Comparison of ENCODE assay signal across 11 cellular contexts in genomic region chr5:14595877-14596276, GRCh38. TPM values are rescaled to one million over a fixed set of nuclear protein-coding genes. Genes with fewer than 3 reads are reported as not detected.
DNase-seq lines count a peak whose midpoint lies in the region; ATAC-seq and TF ChIP-seq lines count a peak whose summit lies in the region.
"Had no signal": no experiment of that assay in that cellular context is flagged by ENCODE, and none has a peak within 500 bp of the region (broad histone marks: within the 10 kb centered on the region; RNA-seq: fewer than 3 reads in every experiment).

No MANE protein-coding gene starts in this region.

- H3K4me3 Mint-ChIP-seq in activated naive CD4-positive, alpha-beta T cell treated with anti-CD3 and anti-CD28 coated beads, Interleukin-2, amount 10 ng/mL, durations not matched to agents 7 days and 5 days, result peak overlapping the region; percentile 48
- H3K4me3 Mint-ChIP-seq in activated naive CD8-positive, alpha-beta T cell treated with anti-CD3 and anti-CD28 coated beads for 36 hours, result peak overlapping the region; percentile 52
- H3K4me3 Mint-ChIP-seq in stimulated activated memory B cell treated with anti-CD40 and anti-IgM and Interleukin-4, amounts not matched to agents 10 μg/mL and 1 μg/mL and 100 μg/mL, for 72 hours, result peak overlapping the region; percentile 15
- no peak overlapping the region for H3K4me3 Mint-ChIP-seq in chondrocyte (ENCODE audit: unreplicated experiment)

- no peak overlapping the region for H3K9ac ChIP-seq in mammary epithelial cell (ENCODE audit: insufficient read depth, low read length)

- CTCF ChIA-PET in activated naive CD4-positive, alpha-beta T cell treated with anti-CD3 and anti-CD28 coated beads, Interleukin-2, amount 10 ng/mL, durations not matched to agents 7 days and 5 days (lab: Charles Lee), result no interaction called here
- CTCF ChIA-PET in mammary epithelial cell (lab: Charles Lee; ENCODE audit: low non-redundant PET), result no interaction called here

- BruUV-seq in mammary epithelial cell (replicated peaks; lab: Mats Ljungman, UMichigan), result no TSS peak

- no peak for DNase-seq in activated naive CD4-positive, alpha-beta T cell treated with anti-CD3 and anti-CD28 coated beads, Interleukin-2, amount 10 ng/mL, durations not matched to agents 7 days and 5 days
- no peak for DNase-seq in activated naive CD4-positive, alpha-beta T cell treated with anti-CD3 and anti-CD28 coated beads, Interleukin-2, amount 50 U/mL, for 16 hours
- DNase-seq in activated naive CD8-positive, alpha-beta T cell treated with anti-CD3 and anti-CD28 coated beads for 36 hours, result no peak
- no peak for DNase-seq in globus pallidus (ENCODE audit: low spot score)
- no peak for DNase-seq in mammary epithelial cell
- no peak for DNase-seq in chondrocyte (ENCODE audit: low spot score)
- DNase-seq: brain microvascular endothelial cell, gastrocnemius medialis, NCI-H2029 treated with DMSO at 0.1 percent for 48 hours had no signal

- H3K79me2 ChIP-seq in mammary epithelial cell (ENCODE audit: insufficient read depth, low read length), result no peaks in the 10 kb centered on the region

- no peak overlapping the region for H2AFZ ChIP-seq in mammary epithelial cell (ENCODE audit: low read depth, low read length)

- no peaks in the 10 kb centered on the region for H3K27me3 ChIP-seq in mammary epithelial cell (ENCODE audit: insufficient read depth, low read length)
- H3K27me3 ChIP-seq: brain microvascular endothelial cell, gastrocnemius medialis had no signal

- H3K4me2 ChIP-seq in mammary epithelial cell (ENCODE audit: insufficient read depth, low read depth, low read length), result no peak overlapping the region

- intact Hi-C loops in mammary epithelial cell (cut with micrococcal nuclease), result no loop called here

- no peaks in the 10 kb centered on the region for H3K27me3 Mint-ChIP-seq in activated naive CD4-positive, alpha-beta T cell treated with anti-CD3 and anti-CD28 coated beads, Interleukin-2, amount 10 ng/mL, durations not matched to agents 7 days and 5 days
- H3K27me3 Mint-ChIP-seq in activated naive CD8-positive, alpha-beta T cell treated with anti-CD3 and anti-CD28 coated beads for 36 hours, result no peaks in the 10 kb centered on the region
- H3K27me3 Mint-ChIP-seq in stimulated activated memory B cell treated with anti-CD40 and anti-IgM and Interleukin-4, amounts not matched to agents 10 μg/mL and 1 μg/mL and 100 μg/mL, for 72 hours, result no peaks in the 10 kb centered on the region
- no peaks in the 10 kb centered on the region for H3K27me3 Mint-ChIP-seq in chondrocyte (ENCODE audit: low read depth)

- H4K20me1 ChIP-seq in mammary epithelial cell (ENCODE audit: insufficient read depth, low read length), result no peaks in the 10 kb centered on the region

- no peak overlapping the region for H3K27ac ChIP-seq in mammary epithelial cell (ENCODE audit: insufficient read depth, low read depth, low read length)
- H3K27ac ChIP-seq: brain microvascular endothelial cell, gastrocnemius medialis had no signal

- peak; percentile 5 for ATAC-seq in HG03460 (IDR thresholded peaks at IDR 0.05; ENCODE audit: unreplicated experiment)
- ATAC-seq in stimulated activated memory B cell treated with anti-CD40 and anti-IgM and Interleukin-4, amounts not matched to agents 10 μg/mL and 1 μg/mL and 100 μg/mL, for 72 hours, result no peak
- ATAC-seq: gastrocnemius medialis had no signal

- peaks cover 34% of the 10 kb centered on the region for H3K36me3 Mint-ChIP-seq in activated naive CD4-positive, alpha-beta T cell treated with anti-CD3 and anti-CD28 coated beads, Interleukin-2, amount 10 ng/mL, durations not matched to agents 7 days and 5 days
- H3K36me3 Mint-ChIP-seq in activated naive CD8-positive, alpha-beta T cell treated with anti-CD3 and anti-CD28 coated beads for 36 hours, result peaks cover 46% of the 10 kb centered on the region
- no peaks in the 10 kb centered on the region for H3K36me3 Mint-ChIP-seq in stimulated activated memory B cell treated with anti-CD40 and anti-IgM and Interleukin-4, amounts not matched to agents 10 μg/mL and 1 μg/mL and 100 μg/mL, for 72 hours
- H3K36me3 Mint-ChIP-seq in chondrocyte (ENCODE audit: low read depth), result no peaks in the 10 kb centered on the region

- dilution Hi-C loops in mammary epithelial cell (cut with HindIII; ENCODE audit: low sequenced_read_pairs), result no loop called here

- no peak overlapping the region for H3K4me3 ChIP-seq in mammary epithelial cell (replicated peaks in 1 of 3; ENCODE audit: insufficient read depth in 1 of 3, low read depth in 2 of 3, low read length in 3 of 3)
- H3K4me3 ChIP-seq: gastrocnemius medialis had no signal

- H3K4me1 ChIP-seq in mammary epithelial cell (ENCODE audit: insufficient read depth, low read length), result no peaks in the 10 kb centered on the region
- H3K4me1 ChIP-seq: gastrocnemius medialis had no signal

- in situ Hi-C loops in mammary epithelial cell (cut with MboI; ENCODE audit: low sequenced_read_pairs in 2 of 2), result no loop called here

- no peaks in the 10 kb centered on the region for H3K36me3 ChIP-seq in mammary epithelial cell (ENCODE audit: insufficient read depth, low read length)
- H3K36me3 ChIP-seq: brain microvascular endothelial cell, gastrocnemius medialis had no signal

- H3K4me1 Mint-ChIP-seq in activated naive CD4-positive, alpha-beta T cell treated with anti-CD3 and anti-CD28 coated beads, Interleukin-2, amount 10 ng/mL, durations not matched to agents 7 days and 5 days, result peaks cover 84% of the 10 kb centered on the region
- peaks cover 82% of the 10 kb centered on the region for H3K4me1 Mint-ChIP-seq in activated naive CD8-positive, alpha-beta T cell treated with anti-CD3 and anti-CD28 coated beads for 36 hours
- peaks cover 38% of the 10 kb centered on the region for H3K4me1 Mint-ChIP-seq in stimulated activated memory B cell treated with anti-CD40 and anti-IgM and Interleukin-4, amounts not matched to agents 10 μg/mL and 1 μg/mL and 100 μg/mL, for 72 hours
- no peaks in the 10 kb centered on the region for H3K4me1 Mint-ChIP-seq in chondrocyte (ENCODE audit: low read depth)

- no peaks in the 10 kb centered on the region for H3K9me3 Mint-ChIP-seq in activated naive CD4-positive, alpha-beta T cell treated with anti-CD3 and anti-CD28 coated beads, Interleukin-2, amount 10 ng/mL, durations not matched to agents 7 days and 5 days
- peaks cover 11% of the 10 kb centered on the region for H3K9me3 Mint-ChIP-seq in activated naive CD8-positive, alpha-beta T cell treated with anti-CD3 and anti-CD28 coated beads for 36 hours
- peaks cover 2% of the 10 kb centered on the region for H3K9me3 Mint-ChIP-seq in stimulated activated memory B cell treated with anti-CD40 and anti-IgM and Interleukin-4, amounts not matched to agents 10 μg/mL and 1 μg/mL and 100 μg/mL, for 72 hours
- H3K9me3 Mint-ChIP-seq in chondrocyte (ENCODE audit: low read depth), result no peaks in the 10 kb centered on the region

- H3K9me3 ChIP-seq in mammary epithelial cell (replicated peaks; ENCODE audit: insufficient read depth, low read length), result no peaks in the 10 kb centered on the region
- H3K9me3 ChIP-seq: gastrocnemius medialis had no signal

- WGBS in mammary epithelial cell (ENCODE audit: low coverage, missing lambda C conversion rate), result 50% methylated on average over 1 of the region's 1 CpG

- TF ChIP-seq CTCF in mammary epithelial cell (conservative IDR thresholded peaks at IDR 0.05 in 1 of 2, IDR thresholded peaks at IDR 0.05 in 1 of 2; ENCODE audit: extremely low read depth in 1 of 2, insufficient read depth in 1 of 2, low read depth in 1 of 2, low read length in 2 of 2) (no peak), chondrocyte (IDR thresholded peaks at IDR 0.05) (no peak)

- peak overlapping the region; percentile 99 for H3K27ac Mint-ChIP-seq in activated naive CD4-positive, alpha-beta T cell treated with anti-CD3 and anti-CD28 coated beads, Interleukin-2, amount 10 ng/mL, durations not matched to agents 7 days and 5 days
- peak overlapping the region; percentile 95 for H3K27ac Mint-ChIP-seq in activated naive CD8-positive, alpha-beta T cell treated with anti-CD3 and anti-CD28 coated beads for 36 hours
- peak overlapping the region; percentile 74 for H3K27ac Mint-ChIP-seq in stimulated activated memory B cell treated with anti-CD40 and anti-IgM and Interleukin-4, amounts not matched to agents 10 μg/mL and 1 μg/mL and 100 μg/mL, for 72 hours
- no peak overlapping the region for H3K27ac Mint-ChIP-seq in chondrocyte (ENCODE audit: unreplicated experiment)

RNA-seq across cellular contexts. Expression of gene OTULINL, which starts 14.3 kb away (rescaled TPM):
- 10 to 100 TPM; 20.8 to 27.3 TPM for total RNA-seq in activated naive CD8-positive, alpha-beta T cell treated with anti-CD3 and anti-CD28 coated beads for 36 hours
- total RNA-seq in mammary epithelial cell (1 to 10 TPM in 1 of 2 donors, under 1 TPM in 1; 0.33 to 5.1 TPM), chondrocyte (4.3 to 5.6 TPM (median 5.4 TPM) in 3 replicates)
- polyA plus RNA-seq in mammary epithelial cell, result 1.1 TPM
- not detected for polyA minus RNA-seq in mammary epithelial cell
